In the genomic region with DNA sequence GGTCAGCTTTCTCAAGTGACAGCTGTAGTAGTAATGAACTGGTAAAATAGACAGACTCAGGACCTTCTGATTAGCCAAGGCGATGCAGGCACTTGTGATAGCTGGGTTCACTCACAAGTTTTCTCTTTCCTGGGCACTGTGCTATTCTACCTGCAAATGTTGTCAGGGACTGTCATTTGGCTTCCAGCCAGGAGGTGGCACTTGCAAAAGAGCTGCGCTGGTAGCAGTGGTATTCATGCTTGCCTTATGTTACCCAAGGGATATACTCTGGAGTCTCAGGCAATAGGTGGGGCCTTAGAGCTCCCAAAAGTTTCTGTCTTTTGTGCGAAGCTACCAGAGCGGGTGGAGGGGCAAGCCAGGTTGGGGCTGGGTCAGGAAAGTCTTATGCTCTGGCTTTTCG, we compare ENCODE assay signal across 1 cellular context.
TF ChIP-seq lines count a peak whose summit lies in the region.

No MANE protein-coding gene starts in this region.

TF ChIP-seq in GM23338, 12 proteins besides CTCF, POLR2A, EP300 and RAD21 (continued from another document):
- TF ChIP-seq ZNF462 (CRISPR knock-in tag; IDR thresholded peaks at IDR 0.05) (no peak), EZH2phosphoT487 (IDR thresholded peaks at IDR 0.05; ENCODE audit: unreplicated experiment) (no peak), ZNF114 (CRISPR knock-in tag; IDR thresholded peaks at IDR 0.05) (no peak), EZH2 (IDR thresholded peaks at IDR 0.05; ENCODE audit: low read depth, unreplicated experiment) (no peak), CREB1 (CRISPR knock-in tag; IDR thresholded peaks at IDR 0.05; ENCODE audit: low read depth) (no peak), POLR2AphosphoS5 (IDR thresholded peaks at IDR 0.05; ENCODE audit: low read depth) (no peak), ETS1 (IDR thresholded peaks at IDR 0.05) (no peak), STAT1 (IDR thresholded peaks at IDR 0.05; ENCODE audit: unreplicated experiment) (no peak), JUNB (IDR thresholded peaks at IDR 0.05; ENCODE audit: unreplicated experiment) (no peak)
